ENCODE assay signal across 15 cellular contexts in the genomic region with DNA sequence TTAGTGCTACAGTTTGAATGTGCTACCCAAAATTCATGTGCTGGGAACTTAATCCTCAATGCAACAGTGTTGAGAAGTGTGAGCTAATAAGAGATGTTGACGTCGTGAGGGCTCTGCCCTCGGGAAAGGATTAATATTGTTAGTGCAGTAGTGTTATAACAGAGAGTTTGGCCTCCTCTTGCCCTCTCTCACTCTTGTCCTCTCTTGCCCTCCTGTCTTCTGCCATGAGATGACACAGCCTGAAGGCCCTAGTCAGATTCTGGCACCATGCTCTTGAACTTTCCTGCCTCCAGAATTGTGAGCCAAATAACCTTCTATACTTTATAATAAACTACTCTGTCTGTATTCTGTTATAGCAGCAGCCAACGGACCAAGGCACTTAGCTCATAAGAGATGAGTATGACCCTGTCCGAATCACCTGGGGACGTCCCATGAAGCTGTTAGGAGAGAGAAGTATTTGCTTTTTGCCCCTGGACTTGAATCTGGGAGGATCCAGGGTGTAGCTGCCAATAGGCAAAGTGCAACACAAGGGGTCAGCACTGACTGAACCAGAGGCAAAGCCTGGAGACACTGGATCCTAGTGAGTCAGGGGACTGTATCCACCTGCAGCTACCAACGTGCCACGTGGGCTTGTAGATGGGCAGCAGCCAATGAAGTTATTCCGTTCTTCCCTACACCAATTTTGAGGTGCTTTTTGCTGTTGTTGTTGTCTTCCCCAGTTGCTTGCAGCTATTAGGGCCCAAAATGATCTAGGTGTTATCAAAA.
DNase-seq lines count a peak whose midpoint lies in the region; TF ChIP-seq lines count a peak whose summit lies in the region.
"Had no signal": no experiment of that assay in that cellular context is flagged by ENCODE, and none has a peak within 500 bp of the region (broad histone marks: within the 10 kb centered on the region; RNA-seq: fewer than 3 reads in every experiment).

No MANE protein-coding gene starts in this region.

- no peak for TF ChIP-seq EP300 in ovary (IDR thresholded peaks at IDR 0.05)

- no peaks in the 10 kb centered on the region for H3K27me3 ChIP-seq in BE2C
- H3K27me3 ChIP-seq in ovary = no peaks in the 10 kb centered on the region
- no peaks in the 10 kb centered on the region for H3K27me3 ChIP-seq in mesenchymal stem cell (ENCODE audit: control insufficient read depth in 1 of 2, insufficient read depth in 1 of 2, low read length in 2 of 2)
- H3K27me3 ChIP-seq: sigmoid colon had no signal

- in situ Hi-C loops in G401 (cut with HindIII; ENCODE audit: low sequenced_read_pairs) = no loop called here

- H4K8ac ChIP-seq in mesenchymal stem cell (ENCODE audit: low read length) = no peak overlapping the region

- no peak overlapping the region for H3K27ac ChIP-seq in ovary
- no peak overlapping the region for H3K27ac ChIP-seq in mesenchymal stem cell (ENCODE audit: low read length, poor library complexity, severe bottlenecking)
- H3K27ac ChIP-seq: SK-N-MC had no signal

- no peak overlapping the region for H3K4me3 ChIP-seq in BE2C (ENCODE audit: low read depth, low read length)
- H3K4me3 ChIP-seq in ovary = no peak overlapping the region
- H3K4me3 ChIP-seq in mesenchymal stem cell (ENCODE audit: insufficient read depth in 1 of 2, low read depth in 1 of 2, low read length in 2 of 2) = no peak overlapping the region
- H3K4me3 ChIP-seq: sigmoid colon, SK-N-MC had no signal

- 76 to 85% (median 84%) methylated on average over 9 of the region's 9 CpGs for WGBS in ovary, 3 donors
- 52% methylated on average over 6 of the region's 9 CpGs for WGBS in mesenchymal stem cell

- no peak overlapping the region for H2BK15ac ChIP-seq in mesenchymal stem cell (ENCODE audit: low read depth, poor library complexity, severe bottlenecking)

- no peaks in the 10 kb centered on the region for H3K9me3 ChIP-seq in BE2C
- H3K9me3 ChIP-seq in ovary = no peaks in the 10 kb centered on the region
- peaks cover 21% of the 10 kb centered on the region for H3K9me3 ChIP-seq in mesenchymal stem cell (ENCODE audit: control insufficient read depth, low read length)

- intact Hi-C loops in ovary (cut with DNase I) = no loop called here

- no peak overlapping the region for H2AK5ac ChIP-seq in mesenchymal stem cell (ENCODE audit: low read length, severe bottlenecking)

- no peak overlapping the region for H3K4me2 ChIP-seq in mesenchymal stem cell (ENCODE audit: low read length, poor library complexity, severe bottlenecking)

- H2BK120ac ChIP-seq in mesenchymal stem cell (ENCODE audit: low read depth, low read length) = no peak overlapping the region

- H2AFZ ChIP-seq in mesenchymal stem cell (ENCODE audit: low read depth, low read length) = no peak overlapping the region

- H3K36me3 ChIP-seq in BE2C (no peaks in the 10 kb centered on the region), ovary (no peaks in the 10 kb centered on the region), mesenchymal stem cell (ENCODE audit: control insufficient read depth in 1 of 2, insufficient read depth in 2 of 2, low read depth in 1 of 2, low read length in 2 of 2) (no peaks in the 10 kb centered on the region)
- H3K36me3 ChIP-seq: sigmoid colon had no signal

- H3K14ac ChIP-seq in mesenchymal stem cell (ENCODE audit: low read length in 2 of 2) = no peak overlapping the region

- no peak overlapping the region for H3K9ac ChIP-seq in mesenchymal stem cell (ENCODE audit: low read length)

- no peak overlapping the region for H3K23ac ChIP-seq in mesenchymal stem cell (ENCODE audit: low read length in 2 of 2)

- H2BK12ac ChIP-seq in mesenchymal stem cell (ENCODE audit: low read length in 2 of 2) = no peak overlapping the region

- no peak overlapping the region for H4K91ac ChIP-seq in mesenchymal stem cell (ENCODE audit: low read length)

- H3K4me1 ChIP-seq in BE2C (no peaks in the 10 kb centered on the region), ovary (ENCODE audit: insufficient read depth) (no peaks in the 10 kb centered on the region), mesenchymal stem cell (ENCODE audit: control insufficient read depth, insufficient read depth, low read depth, low read length) (no peaks in the 10 kb centered on the region)

- H3K79me1 ChIP-seq in mesenchymal stem cell (replicated peaks; ENCODE audit: low read length, poor library complexity, severe bottlenecking) = no peaks in the 10 kb centered on the region

- DNase-seq in BE2C = no peak
- DNase-seq in HT-29 (ENCODE audit: low spot score) = peak; percentile 8
- peak; percentile 36 for DNase-seq in amniotic epithelial cell (ENCODE audit: low read depth)
- DNase-seq in iPS-NIHi7 (ENCODE audit: extremely low spot score) = peak; percentile 63
- no peak for DNase-seq in G401 (ENCODE audit: low spot score)
- DNase-seq in retina = no peak
- DNase-seq in ovary = no peak
- DNase-seq in mesenchymal stem cell = no peak
- DNase-seq: activated CD4-positive, alpha-beta T cell treated with anti-CD3 and anti-CD28 coated beads for 1 hour; activated T-cell treated with anti-CD3 and anti-CD28 coated beads, Interleukin-2, amount 50 U/mL, for 4 hours; COR-L47; MM.1S; NCI-H524; sigmoid colon had no signal

- peak; percentile 29; the same call in 1 of the 2 replicates for TF ChIP-seq CTCF in BE2C (IDR thresholded peaks at IDR 0.05; ENCODE audit: low read depth, low read length)
- no peak for TF ChIP-seq CTCF in ovary (IDR thresholded peaks at IDR 0.05)

- no peak overlapping the region for H3K18ac ChIP-seq in mesenchymal stem cell (ENCODE audit: low read depth in 1 of 2, low read length in 2 of 2)

- H3K4ac ChIP-seq in mesenchymal stem cell (ENCODE audit: low read depth in 1 of 2, low read length in 2 of 2) = no peak overlapping the region

- no peak for TF ChIP-seq POLR2A in ovary (IDR thresholded peaks at IDR 0.05)

- no peak overlapping the region for H2BK5ac ChIP-seq in mesenchymal stem cell (ENCODE audit: low read depth, low read length, poor library complexity, severe bottlenecking)

Comparison
In these comparisons a context has a peak if more than half of its experiments do, and no peak if none do; other contexts are left out.
1. DNase-seq: peak in HT-29 (single experiment), amniotic epithelial cell (single experiment) and iPS-NIHi7 (single experiment); none in BE2C (single experiment), G401 (single experiment), retina (single experiment), ovary (0 of 5) and mesenchymal stem cell (single experiment).